Comparison of ENCODE assay signal across 1 cellular context in the genomic region with DNA sequence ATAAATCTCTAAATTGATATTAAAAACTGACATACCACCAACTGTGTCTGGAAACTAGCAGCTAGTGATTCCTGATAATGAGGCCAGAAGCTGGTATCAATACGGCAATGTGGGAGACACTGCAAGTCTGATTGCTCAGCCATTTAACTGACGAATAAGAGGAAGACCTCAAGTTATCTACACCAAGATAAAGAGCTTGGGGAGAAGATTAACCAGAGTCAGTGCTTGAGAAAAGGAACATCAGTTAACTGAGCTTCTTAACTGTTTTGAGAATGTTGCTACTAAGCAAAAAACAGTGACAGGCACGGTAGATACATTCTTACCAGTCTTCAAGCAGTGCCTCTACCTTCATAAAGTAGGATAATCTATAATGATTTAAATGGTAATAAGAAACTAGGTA.
TF ChIP-seq lines count a peak whose summit lies in the region.

No MANE protein-coding gene starts in this region.

TF ChIP-seq in IMR-90, 13 proteins besides CTCF, POLR2A, EP300 and RAD21 (continued from another document):
- TF ChIP-seq RCOR1 (IDR thresholded peaks at IDR 0.05; ENCODE audit: insufficient replicate concordance, low read length) (no peak), MAFK (IDR thresholded peaks at IDR 0.05; ENCODE audit: low read depth, low read length) (no peak), BHLHE40 (IDR thresholded peaks at IDR 0.05; ENCODE audit: low read depth, low read length) (no peak), NFE2L2 (IDR thresholded peaks at IDR 0.05; ENCODE audit: low read depth, low read length) (no peak), FOS (IDR thresholded peaks at IDR 0.05; ENCODE audit: low read depth, low read length) (no peak)
- TF ChIP-seq, protein P1, sequence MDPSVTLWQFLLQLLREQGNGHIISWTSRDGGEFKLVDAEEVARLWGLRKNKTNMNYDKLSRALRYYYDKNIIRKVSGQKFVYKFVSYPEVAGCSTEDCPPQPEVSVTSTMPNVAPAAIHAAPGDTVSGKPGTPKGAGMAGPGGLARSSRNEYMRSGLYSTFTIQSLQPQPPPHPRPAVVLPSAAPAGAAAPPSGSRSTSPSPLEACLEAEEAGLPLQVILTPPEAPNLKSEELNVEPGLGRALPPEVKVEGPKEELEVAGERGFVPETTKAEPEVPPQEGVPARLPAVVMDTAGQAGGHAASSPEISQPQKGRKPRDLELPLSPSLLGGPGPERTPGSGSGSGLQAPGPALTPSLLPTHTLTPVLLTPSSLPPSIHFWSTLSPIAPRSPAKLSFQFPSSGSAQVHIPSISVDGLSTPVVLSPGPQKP (IDR thresholded peaks at IDR 0.05; ENCODE audit: borderline replicate concordance, low read depth, low read length): no peak
